8 cellular contexts compared by ENCODE assay signal in genomic region chr2:20051518-20052228, GRCh38. TPM values are rescaled to one million over a fixed set of nuclear protein-coding genes. Genes with fewer than 3 reads are reported as not detected.
DNase-seq lines count a peak whose midpoint lies in the region; ATAC-seq lines count a peak whose summit lies in the region.

Gene LAPTM4A, minus strand, starts transcription at chr2:20051628. Its CDS starts 108 bp downstream, at chr2:20051520.

- H3K9me3 ChIP-seq in BLaER1: no peaks in the 10 kb centered on the region

- intact Hi-C loops in activated CD4-positive, alpha-beta T cell treated with anti-CD3 and anti-CD28 coated beads for 36 hours (cut with DNase I, micrococcal nuclease): loop anchor here (1.0 to 5.0 kb wide), 14 partner anchors 38 to 1491 kb away; partner anchors contain the start of genes TTC32 (in 2 of the 2), HS1BP3 (in 1 of the 2), LDAH (in 1 of the 2) and PUM2 (in 1 of the 2)

- H3K4me3 Mint-ChIP-seq in activated CD4-positive, alpha-beta T cell treated with anti-CD3 and anti-CD28 coated beads for 36 hours: no peak within 1 kb of the TSS

- CTCF ChIA-PET in activated CD4-positive, alpha-beta T cell treated with anti-CD3 and anti-CD28 coated beads for 36 hours (lab: Charles Lee): interaction anchor here (0.6 to 1.3 kb wide), 5 partner anchors 28 to 84 kb away, joined by 3 to 8 read pairs (median 3); no protein-coding TSS in a partner anchor

- peak within 1 kb of the TSS; percentile 90 for H3K4me3 ChIP-seq in BLaER1

- POLR2A ChIA-PET in activated CD4-positive, alpha-beta T cell treated with anti-CD3 and anti-CD28 coated beads for 36 hours (lab: Charles Lee): interaction anchor here (0.6 to 1.1 kb wide), 8 partner anchors 9 to 396 kb away, joined by 3 to 5 read pairs (median 3); partner anchors contain the start of gene RHOB

- H4K20me1 ChIP-seq in BLaER1: peaks cover 18% of the 10 kb centered on the region; the same call in 1 of the 2 replicates

- H3K4me1 Mint-ChIP-seq in activated CD4-positive, alpha-beta T cell treated with anti-CD3 and anti-CD28 coated beads for 36 hours: peaks cover 27% of the 10 kb centered on the region

- no peaks in the 10 kb centered on the region for H3K36me3 ChIP-seq in BLaER1

- peak; percentile 91 for DNase-seq in GM19240 (ENCODE audit: insufficient read length, low spot score)
- DNase-seq in NCI-H524 (lab: John Stamatoyannopoulos, UW): peak; percentile 99 to 100
- peak; percentile 99 for DNase-seq in activated CD4-positive, alpha-beta T cell treated with anti-CD3 and anti-CD28 coated beads for 36 hours
- peak; percentile 99 for DNase-seq in kidney glomerular epithelial cell (lab: John Stamatoyannopoulos, UW)
- DNase-seq in stimulated activated CD4-positive, alpha-beta T cell treated with anti-CD3 and anti-CD28 coated beads, Interleukin-1b, Interleukin-23, amount 100 ng/mL, for 1 hour (ENCODE audit: low read depth in 2 of 2): peak; percentile 88 to 96

- H3K36me3 Mint-ChIP-seq in activated CD4-positive, alpha-beta T cell treated with anti-CD3 and anti-CD28 coated beads for 36 hours (ENCODE audit: low read depth): no peaks in the 10 kb centered on the region

- H3K4me1 ChIP-seq in BLaER1: peaks cover 24% of the 10 kb centered on the region

- peak within 1 kb of the TSS; percentile 92 for H3K9ac ChIP-seq in BLaER1

- peak within 1 kb of the TSS; percentile 85 for H3K27ac ChIP-seq in BLaER1
- H3K27ac ChIP-seq in cingulate gyrus (ENCODE audit: low read depth, low read length): peak within 1 kb of the TSS; percentile 100

- H3K27me3 Mint-ChIP-seq in activated CD4-positive, alpha-beta T cell treated with anti-CD3 and anti-CD28 coated beads for 36 hours: peaks cover 11% of the 10 kb centered on the region

- no peaks in the 10 kb centered on the region for H3K27me3 ChIP-seq in BLaER1

- no peaks in the 10 kb centered on the region for H3K9me3 Mint-ChIP-seq in activated CD4-positive, alpha-beta T cell treated with anti-CD3 and anti-CD28 coated beads for 36 hours (ENCODE audit: low read depth)

- H3K4me2 ChIP-seq in BLaER1: peak within 1 kb of the TSS; percentile 89

- ATAC-seq in HG03457 (IDR thresholded peaks at IDR 0.05; ENCODE audit: unreplicated experiment): peak; percentile 94
- ATAC-seq in activated CD4-positive, alpha-beta T cell treated with anti-CD3 and anti-CD28 coated beads for 36 hours: peak; percentile 98

- H3K27ac Mint-ChIP-seq in activated CD4-positive, alpha-beta T cell treated with anti-CD3 and anti-CD28 coated beads for 36 hours: no peak within 1 kb of the TSS

RNA-seq across cellular contexts. Expression of gene LAPTM4A, which starts in this region (rescaled TPM):
- total RNA-seq in activated CD4-positive, alpha-beta T cell treated with anti-CD3 and anti-CD28 coated beads for 36 hours: 10 to 100 TPM; 22.5 to 41.9 TPM

Comparison
In these comparisons a context has a peak if more than half of its experiments do, and no peak if none do; other contexts are left out.
1. Peak in every context shown above with its lines: DNase-seq, ATAC-seq, H3K4me3 ChIP-seq and H3K27ac ChIP-seq.